Comparison of ENCODE assay signal across 10 cellular contexts in genomic region chr6:27138398-27138797, GRCh38.
DNase-seq lines count a peak whose midpoint lies in the region; ATAC-seq, FAIRE-seq and TF ChIP-seq lines count a peak whose summit lies in the region.
"Had no signal": no experiment of that assay in that cellular context is flagged by ENCODE, and none has a peak within 500 bp of the region (broad histone marks: within the 10 kb centered on the region; RNA-seq: fewer than 3 reads in every experiment).

No MANE protein-coding gene starts in this region.

- H3K4me3 ChIP-seq in PC-9 (peak overlapping the region; percentile 60; the same call in 1 of the 2 replicates), endothelial cell of umbilical vein (replicated peaks in 1 of 3; ENCODE audit: insufficient read depth in 1 of 3, low read depth in 1 of 3, low read length in 3 of 3) (no peak overlapping the region), spleen (peak overlapping the region in 1 of 8 donors; percentile 79)

- peak overlapping the region; percentile 69 for H3K4me2 ChIP-seq in PC-9
- H3K4me2 ChIP-seq in endothelial cell of umbilical vein (ENCODE audit: insufficient read depth, low read length) = peak overlapping the region; percentile 94

- peaks cover 63% of the 10 kb centered on the region for H3K4me1 Mint-ChIP-seq in activated CD4-positive, alpha-beta T cell treated with anti-CD3 and anti-CD28 coated beads, Interleukin-2, amount 10 ng/mL, durations not matched to agents 7 days and 5 days

- TF ChIP-seq POLR2A in endothelial cell of umbilical vein (IDR thresholded peaks at IDR 0.05; ENCODE audit: low read depth, low read length) = no peak
- TF ChIP-seq POLR2A in spleen (IDR thresholded peaks at IDR 0.05) = no peak

- H3K27ac Mint-ChIP-seq in activated CD4-positive, alpha-beta T cell treated with anti-CD3 and anti-CD28 coated beads, Interleukin-2, amount 10 ng/mL, durations not matched to agents 7 days and 5 days = peak overlapping the region; percentile 99

- no peak for FAIRE-seq in endothelial cell of umbilical vein (lab: Jason Lieb, UNC)

- BruUV-seq in PC-9 (replicated peaks; lab: Mats Ljungman, UMichigan) (no TSS peak), endothelial cell of umbilical vein (replicated peaks; lab: Mats Ljungman, UMichigan) (no TSS peak)

- H3K27ac ChIP-seq in PC-9 (peak overlapping the region; percentile 53; the same call in 1 of the 2 replicates), endothelial cell of umbilical vein (ENCODE audit: insufficient read depth, low read depth, low read length) (peak overlapping the region; percentile 56), spleen (peak overlapping the region; percentile 95 to 99 (median 96))

- H3K36me3 ChIP-seq in PC-9 (ENCODE audit: low read depth) = no peaks in the 10 kb centered on the region
- no peaks in the 10 kb centered on the region for H3K36me3 ChIP-seq in endothelial cell of umbilical vein (ENCODE audit: control insufficient read depth in 2 of 2, extremely low read depth in 1 of 2, insufficient read depth in 2 of 2, low read length in 2 of 2)
- peaks cover 0 to 27% (median 4%) of the 10 kb centered on the region in 6 donors for H3K36me3 ChIP-seq in spleen

- no peaks in the 10 kb centered on the region for H3K9me1 ChIP-seq in endothelial cell of umbilical vein (replicated peaks; ENCODE audit: control insufficient read depth, extremely low read depth, insufficient read depth, low read length)

- no peaks in the 10 kb centered on the region for H3K9me2 ChIP-seq in PC-9 (ENCODE audit: insufficient read depth)

- H3K79me2 ChIP-seq in PC-9 (ENCODE audit: low read depth) (peaks cover 36% of the 10 kb centered on the region), endothelial cell of umbilical vein (ENCODE audit: control insufficient read depth, insufficient read depth, low read length) (peaks cover 2% of the 10 kb centered on the region)

- intact Hi-C loops in PC-9 (cut with micrococcal nuclease; ENCODE audit: unreplicated experiment) (loop anchor here (10.0 kb wide), 1 partner anchor 854 kb away; a partner anchor contains a TSS), endothelial cell of umbilical vein (cut with micrococcal nuclease) (loop anchor here (10.0 kb wide), 1 partner anchor 814 kb away; no protein-coding TSS in a partner anchor), spleen (cut with DNase I; ENCODE audit: low total_unique reads) (no loop called here)

- no peak overlapping the region for H3K9ac ChIP-seq in endothelial cell of umbilical vein (replicated peaks; ENCODE audit: extremely low read depth, insufficient read depth, low read length)

- 0 out of 2 replicates have a peak, but pooled peaks cover 3% of the 10 kb centered on the region for H3K9me3 ChIP-seq in PC-9 (ENCODE audit: insufficient read depth, low read depth)
- H3K9me3 ChIP-seq in endothelial cell of umbilical vein (replicated peaks; ENCODE audit: control insufficient read depth, insufficient read depth, low read length) = no peaks in the 10 kb centered on the region
- H3K9me3 ChIP-seq in spleen = no peaks in the 10 kb centered on the region
- H3K9me3 ChIP-seq: body of pancreas, upper lobe of right lung had no signal

- POLR2A ChIA-PET in activated CD4-positive, alpha-beta T cell treated with anti-CD3 and anti-CD28 coated beads, Interleukin-2, amount 10 ng/mL, durations not matched to agents 7 days and 5 days (lab: Charles Lee) = interaction anchor here (0.5 to 1.7 kb wide), 6 partner anchors 9 to 981 kb away, joined by 3 to 19 read pairs (median 4); a partner anchor contains a TSS
- POLR2A ChIA-PET in PC-9 (lab: Charles Lee; ENCODE audit: unreplicated experiment) (interaction anchor here (0.7 kb wide), 1 partner anchor 1116 kb away, joined by 3 read pairs; no protein-coding TSS in a partner anchor), endothelial cell of umbilical vein (lab: Charles Lee) (interaction anchor here (2.1 kb wide), 1 partner anchor 10 kb away, joined by 4 read pairs; no protein-coding TSS in a partner anchor)

- H3K9me3 Mint-ChIP-seq in activated CD4-positive, alpha-beta T cell treated with anti-CD3 and anti-CD28 coated beads, Interleukin-2, amount 10 ng/mL, durations not matched to agents 7 days and 5 days = no peaks in the 10 kb centered on the region

- peaks cover 31% of the 10 kb centered on the region for H3K36me3 Mint-ChIP-seq in activated CD4-positive, alpha-beta T cell treated with anti-CD3 and anti-CD28 coated beads, Interleukin-2, amount 10 ng/mL, durations not matched to agents 7 days and 5 days (ENCODE audit: low read depth)

- H3K4me1 ChIP-seq in PC-9 (replicated peaks; ENCODE audit: insufficient read depth) (peaks cover 23% of the 10 kb centered on the region), endothelial cell of umbilical vein (ENCODE audit: control insufficient read depth, extremely low read depth, insufficient read depth, low read length) (peaks cover 24% of the 10 kb centered on the region), spleen (peaks cover 30 to 97% (median 62%) of the 10 kb centered on the region in 6 donors)

- H3F3A ChIP-seq in PC-9 (ENCODE audit: insufficient read depth, low read depth) = peaks cover 27% of the 10 kb centered on the region

- DNase-seq in activated CD4-positive, alpha-beta T cell treated with anti-CD3 and anti-CD28 coated beads, Interleukin-2, amount 10 ng/mL, durations not matched to agents 7 days and 5 days = no peak
- DNase-seq in activated CD4-positive, alpha-beta T cell treated with anti-CD3 and anti-CD28 coated beads for 48 hours = no peak
- DNase-seq in PC-9 (no peak), endothelial cell of umbilical vein (ENCODE audit: low read depth, low spot score) (no peak), spleen (no peak), NCI-H2081 (lab: John Stamatoyannopoulos, UW) (no peak)
- DNase-seq: upper lobe of right lung had no signal

- CTCF ChIA-PET in activated CD4-positive, alpha-beta T cell treated with anti-CD3 and anti-CD28 coated beads, Interleukin-2, amount 10 ng/mL, durations not matched to agents 7 days and 5 days (lab: Charles Lee) = interaction anchor here (0.7 to 1.1 kb wide), 2 partner anchors 11 to 616 kb away, joined by 4 read pairs; no protein-coding TSS in a partner anchor
- CTCF ChIA-PET in PC-9 (lab: Charles Lee) = no interaction called here
- CTCF ChIA-PET in endothelial cell of umbilical vein (lab: Charles Lee) = interaction anchor here (1.0 to 1.6 kb wide), 2 partner anchors 11 to 15 kb away, joined by 4 to 6 read pairs; no protein-coding TSS in a partner anchor

- TF ChIP-seq CTCF in PC-9 (conservative IDR thresholded peaks at IDR 0.05) (no peak), endothelial cell of umbilical vein (IDR thresholded peaks at IDR 0.05; ENCODE audit: extremely low read depth in 1 of 2, insufficient read depth in 1 of 2, low read depth in 1 of 2, low read length in 2 of 2) (no peak), spleen (IDR thresholded peaks at IDR 0.05 in 8 of 11, conservative IDR thresholded peaks at IDR 0.05 in 3 of 11) (no peak)

- dilution Hi-C loops in endothelial cell of umbilical vein (cut with MboI; ENCODE audit: extremely low pct_ligation_motif_present, low sequenced_read_pairs) = no loop called here

- H3K4me3 Mint-ChIP-seq in activated CD4-positive, alpha-beta T cell treated with anti-CD3 and anti-CD28 coated beads, Interleukin-2, amount 10 ng/mL, durations not matched to agents 7 days and 5 days = peak overlapping the region; percentile 96

- WGBS in spleen, 5 donors = 47 to 67% (median 64%) methylated on average over 3 of the region's 3 CpGs

- no peaks in the 10 kb centered on the region for H3K27me3 ChIP-seq in PC-9 (ENCODE audit: insufficient read depth, low read depth)
- no peaks in the 10 kb centered on the region for H3K27me3 ChIP-seq in endothelial cell of umbilical vein (ENCODE audit: control insufficient read depth in 2 of 2, insufficient read depth in 2 of 2, low read length in 2 of 2)
- H3K27me3 ChIP-seq in spleen (replicated peaks in 1 of 7) = no peaks in the 10 kb centered on the region
- H3K27me3 ChIP-seq: body of pancreas, upper lobe of right lung had no signal

- H4K20me1 ChIP-seq in PC-9 (ENCODE audit: insufficient read depth) = no peaks in the 10 kb centered on the region
- H4K20me1 ChIP-seq in endothelial cell of umbilical vein (replicated peaks; ENCODE audit: control insufficient read depth, extremely low read depth, insufficient read depth, low read length) = no peaks in the 10 kb centered on the region

- H2AFZ ChIP-seq in PC-9 = no peak overlapping the region
- peak overlapping the region; percentile 62 for H2AFZ ChIP-seq in endothelial cell of umbilical vein (ENCODE audit: low read depth, low read length)

- no peaks in the 10 kb centered on the region for H3K27me3 Mint-ChIP-seq in activated CD4-positive, alpha-beta T cell treated with anti-CD3 and anti-CD28 coated beads, Interleukin-2, amount 10 ng/mL, durations not matched to agents 7 days and 5 days

- ATAC-seq in GM18909 (IDR thresholded peaks at IDR 0.05; ENCODE audit: poor library complexity, unreplicated experiment) = no peak
- no peak for ATAC-seq in GM18520 (IDR thresholded peaks at IDR 0.05; ENCODE audit: unreplicated experiment)
- ATAC-seq: body of pancreas had no signal

TF ChIP-seq in endothelial cell of umbilical vein, 7 proteins besides CTCF, POLR2A, EP300 and RAD21:
- no peak for TF ChIP-seq FOS (IDR thresholded peaks at IDR 0.05; ENCODE audit: borderline replicate concordance, insufficient read depth, low read length)
- TF ChIP-seq MYC (IDR thresholded peaks at IDR 0.05; ENCODE audit: low read depth, low read length) = no peak
- TF ChIP-seq GATA2 (IDR thresholded peaks at IDR 0.05; ENCODE audit: insufficient read depth, insufficient read length, low read depth, low read length) = no peak
- no peak for TF ChIP-seq JUN (IDR thresholded peaks at IDR 0.05; ENCODE audit: borderline replicate concordance, insufficient read depth, insufficient read length, low read depth)
- TF ChIP-seq EZH2 (IDR thresholded peaks at IDR 0.05; ENCODE audit: borderline replicate concordance, low read depth, low read length, severe bottlenecking) = no peak
- TF ChIP-seq MAX (IDR thresholded peaks at IDR 0.05; ENCODE audit: insufficient read depth, insufficient read length) = no peak
